In the genomic region with DNA sequence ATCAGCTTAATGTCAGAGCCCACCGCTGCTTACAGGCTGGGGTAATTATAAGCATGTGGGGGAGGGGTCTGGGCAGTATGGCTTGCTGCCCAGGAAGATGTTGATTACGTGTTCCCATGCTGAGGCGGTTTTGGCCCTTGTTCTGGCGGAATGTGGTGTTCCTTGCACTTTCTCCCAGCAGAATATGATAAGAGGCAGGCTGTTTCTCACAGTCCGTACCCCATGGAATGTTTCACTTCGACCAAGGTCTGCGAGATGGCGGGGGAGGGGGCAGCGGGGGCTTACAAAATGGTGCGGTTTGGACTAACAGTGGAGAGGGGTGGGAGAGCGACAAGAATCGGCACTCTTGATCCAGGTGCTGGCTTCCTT, we compare ENCODE assay signal across 12 cellular contexts. TPM values are rescaled to one million over a fixed set of nuclear protein-coding genes. Genes with fewer than 3 reads are reported as not detected.
A peak's percentile ranks its signal among the peaks of the same experiment; 100 is the strongest.
DNase-seq lines count a peak whose midpoint lies in the region; ATAC-seq and TF ChIP-seq lines count a peak whose summit lies in the region.
"Had no signal": no experiment of that assay in that cellular context is flagged by ENCODE, and none has a peak within 500 bp of the region (broad histone marks: within the 10 kb centered on the region; RNA-seq: fewer than 3 reads in every experiment).

No MANE protein-coding gene starts in this region.

- no peak for TF ChIP-seq EP300 in esophagus muscularis mucosa (IDR thresholded peaks at IDR 0.05)

- H3K4me3 ChIP-seq in GM23338 (peak overlapping the region; percentile 44), left ventricle myocardium inferior (no peak overlapping the region), retinal pigment epithelial cell (ENCODE audit: low read length) (peak overlapping the region; percentile 35), MG63 (no peak overlapping the region), esophagus muscularis mucosa (no peak overlapping the region), Caco-2 (ENCODE audit: low read depth, low read length) (no peak overlapping the region)

- H3K9me3 ChIP-seq in T-helper 17 cell (ENCODE audit: control insufficient read depth, low read length, poor library complexity, severe bottlenecking) (no peaks in the 10 kb centered on the region), left ventricle myocardium inferior (replicated peaks) (no peaks in the 10 kb centered on the region), MG63 (no peaks in the 10 kb centered on the region), esophagus muscularis mucosa (peaks cover 0 to 3% (median 0%) of the 10 kb centered on the region in 4 donors), Caco-2 (no peaks in the 10 kb centered on the region)

- intact Hi-C loops in left ventricle myocardium inferior (cut with micrococcal nuclease) = no loop called here
- intact Hi-C loops in esophagus muscularis mucosa (cut with DNase I) = no loop called here
- intact Hi-C loops in Caco-2 (cut with micrococcal nuclease; ENCODE audit: unreplicated experiment) = no loop called here

- no peaks in the 10 kb centered on the region for H3K9me2 ChIP-seq in GM23338 (ENCODE audit: insufficient read depth)

- H3F3A ChIP-seq in GM23338 (replicated peaks; ENCODE audit: low read depth) = no peaks in the 10 kb centered on the region

- CTCF ChIA-PET in Caco-2 (lab: Charles Lee) = interaction anchor here (0.6 to 1.1 kb wide), 4 partner anchors 19 to 161 kb away, joined by 3 to 8 read pairs (median 4); no protein-coding TSS in a partner anchor

- no peak for TF ChIP-seq POLR2A in esophagus muscularis mucosa (IDR thresholded peaks at IDR 0.05; ENCODE audit: low read depth)

- H3K36me3 ChIP-seq in GM23338 (ENCODE audit: insufficient read depth) (no peaks in the 10 kb centered on the region), left ventricle myocardium inferior (no peaks in the 10 kb centered on the region), MG63 (no peaks in the 10 kb centered on the region), esophagus muscularis mucosa (no peaks in the 10 kb centered on the region), Caco-2 (ENCODE audit: control insufficient read depth, insufficient read depth, low read length) (no peaks in the 10 kb centered on the region)

- H3K4me3 Mint-ChIP-seq in GM23338 (peak overlapping the region; percentile 68), T-helper 17 cell (no peak overlapping the region), Caco-2 (ENCODE audit: unreplicated experiment) (no peak overlapping the region)

- TF ChIP-seq CTCF in GM23338 (conservative IDR thresholded peaks at IDR 0.05; ENCODE audit: low read depth in 2 of 2) = no peak
- no peak for TF ChIP-seq CTCF in left ventricle myocardium inferior (IDR thresholded peaks at IDR 0.05; ENCODE audit: borderline replicate concordance)
- no peak for TF ChIP-seq CTCF in retinal pigment epithelial cell (conservative IDR thresholded peaks at IDR 0.05; ENCODE audit: low read depth, low read length)
- no peak for TF ChIP-seq CTCF in esophagus muscularis mucosa (IDR thresholded peaks at IDR 0.05)
- no peak for TF ChIP-seq CTCF in Caco-2 (IDR thresholded peaks at IDR 0.05; ENCODE audit: insufficient read depth in 1 of 2, low read depth in 1 of 2, low read length in 1 of 2, severe bottlenecking in 1 of 2, unreplicated experiment in 1 of 2)

- peaks cover 8% of the 10 kb centered on the region; the same call in 2 of the 3 replicates for H3K9me3 Mint-ChIP-seq in GM23338
- no peaks in the 10 kb centered on the region for H3K9me3 Mint-ChIP-seq in Caco-2 (ENCODE audit: unreplicated experiment)

- H3K4me1 ChIP-seq in GM23338 (ENCODE audit: insufficient read depth) (peaks cover 19% of the 10 kb centered on the region), left ventricle myocardium inferior (peaks cover 17% of the 10 kb centered on the region), esophagus muscularis mucosa (peaks cover 0 to 5% (median 2%) of the 10 kb centered on the region in 4 donors), Caco-2 (no peaks in the 10 kb centered on the region)

- DNase-seq in GM23338 (ENCODE audit: low spot score) (peak; percentile 72), T-helper 17 cell (no peak), left ventricle myocardium inferior (peak; percentile 45), retinal pigment epithelial cell (ENCODE audit: low read depth) (peak; percentile 51), MG63 (no peak), esophagus muscularis mucosa (ENCODE audit: extremely low spot score) (no peak), Caco-2 (no peak)
- no peak for DNase-seq in activated naive CD4-positive, alpha-beta T cell (lab: John Stamatoyannopoulos, UW)
- DNase-seq: stimulated activated CD4-positive, alpha-beta T cell treated with anti-CD3 and anti-CD28 coated beads, Interleukin-1b, Interleukin-23, amount 100 ng/mL, for 48 hours had no signal

- H3K27ac Mint-ChIP-seq in GM23338 (peak overlapping the region; percentile 95), T-helper 17 cell (peak overlapping the region; percentile 41), Caco-2 (ENCODE audit: unreplicated experiment) (no peak overlapping the region)

- H2AFZ ChIP-seq in GM23338 = peak overlapping the region; percentile 12; the same call in 1 of the 2 replicates

- H3K79me2 ChIP-seq in GM23338 (replicated peaks; ENCODE audit: insufficient read depth) = no peaks in the 10 kb centered on the region

- 23% methylated on average over 5 of the region's 12 CpGs for WGBS in esophagus muscularis mucosa

- peak overlapping the region; percentile 75 for H3K4me2 ChIP-seq in GM23338

- H3K36me3 Mint-ChIP-seq in GM23338 (ENCODE audit: low read depth) = no peaks in the 10 kb centered on the region; the same call in 2 of the 3 replicates
- H3K36me3 Mint-ChIP-seq in T-helper 17 cell (ENCODE audit: low read depth) = no peaks in the 10 kb centered on the region
- H3K36me3 Mint-ChIP-seq in Caco-2 (ENCODE audit: insufficient read depth, unreplicated experiment) = no peaks in the 10 kb centered on the region

- H3K27me3 Mint-ChIP-seq in GM23338 (ENCODE audit: insufficient read depth, low read depth, poor library complexity) (peaks cover 91% of the 10 kb centered on the region), T-helper 17 cell (peaks cover 5% of the 10 kb centered on the region), Caco-2 (ENCODE audit: insufficient read depth, unreplicated experiment) (peaks cover 9% of the 10 kb centered on the region)

- peaks cover 93% of the 10 kb centered on the region for H3K27me3 ChIP-seq in GM23338 (ENCODE audit: insufficient read depth)
- H3K27me3 ChIP-seq in left ventricle myocardium inferior (ENCODE audit: low read depth) = peaks cover 5% of the 10 kb centered on the region
- H3K27me3 ChIP-seq in MG63 = peaks cover 10% of the 10 kb centered on the region; the same call in 1 of the 2 replicates
- peaks cover 0 to 8% (median 0%) of the 10 kb centered on the region in 4 donors for H3K27me3 ChIP-seq in esophagus muscularis mucosa
- no peaks in the 10 kb centered on the region for H3K27me3 ChIP-seq in Caco-2 (replicated peaks; ENCODE audit: control insufficient read depth, insufficient read depth, low read length)

- POLR2A ChIA-PET in Caco-2 (lab: Charles Lee) = interaction anchor here (1.5 kb wide), 1 partner anchor 9 kb away, joined by 4 read pairs; no protein-coding TSS in a partner anchor

- no peak overlapping the region for H3K27ac ChIP-seq in GM23338 (ENCODE audit: low read depth)
- peak overlapping the region; percentile 48 for H3K27ac ChIP-seq in left ventricle myocardium inferior (replicated peaks)
- no peak overlapping the region for H3K27ac ChIP-seq in esophagus muscularis mucosa (replicated peaks in 1 of 4)

- H4K20me1 ChIP-seq in GM23338 (replicated peaks; ENCODE audit: insufficient read depth) = peaks cover 4% of the 10 kb centered on the region; the same call in 1 of the 2 replicates

- H3K4me1 Mint-ChIP-seq in GM23338 (peaks cover 26% of the 10 kb centered on the region), T-helper 17 cell (peaks cover 4% of the 10 kb centered on the region), Caco-2 (ENCODE audit: low read depth, unreplicated experiment) (peaks cover 13% of the 10 kb centered on the region)

- ATAC-seq in GM23338 (peak; percentile 26), T-helper 17 cell (no peak)

- BruUV-seq in Caco-2 (replicated peaks; lab: Mats Ljungman, UMichigan) = no TSS peak

TF ChIP-seq in GM23338, 12 proteins besides CTCF, POLR2A, EP300 and RAD21:
- TF ChIP-seq CREB1 (CRISPR knock-in tag; IDR thresholded peaks at IDR 0.05; ENCODE audit: low read depth) = 0 out of 2 replicates have a peak, but pooled peaks have one; percentile 18
- no peak for TF ChIP-seq STAT1 (IDR thresholded peaks at IDR 0.05; ENCODE audit: unreplicated experiment)
TF ChIP-seq in GM23338: peak in this region for 1.

RNA-seq across cellular contexts. Expression of a gene that starts 9.8 kb away (rescaled TPM):
- 1.1 and 1.2 TPM in 2 replicates for total RNA-seq in GM23338 (2014; rRNA removed; shearing (Covaris generic))
- 0.08 and 0.12 TPM in 2 replicates for polyA plus RNA-seq in GM23338 (2016; fragmentation: Nextera tagmentation; extraction: Ambion mirVana)
- total RNA-seq in T-helper 17 cell (10 to 100 TPM; 23.4 to 30.3 TPM), left ventricle myocardium inferior (0.88 TPM), esophagus muscularis mucosa (under 1 TPM in 2 of 4 donors, not detected in 2; 0.13 to 0.33 TPM), Caco-2 (2022) (0.07 and 0.14 TPM in 2 replicates)
- not detected in 2 replicates for total RNA-seq in MG63 (2014; rRNA removed; shearing (Covaris generic); ENCODE audit: low replicate concordance)
- total RNA-seq: dermis microvascular lymphatic vessel endothelial cell, lung microvascular endothelial cell had no signal

RNA-seq across cellular contexts. Expression of a gene that starts 29.2 kb away (rescaled TPM):
- not detected in 2 replicates for total RNA-seq in GM23338 (2014; rRNA removed; shearing (Covaris generic))
- polyA plus RNA-seq in GM23338 (2016; fragmentation: Nextera tagmentation; extraction: Ambion mirVana) = not detected in 2 replicates
- total RNA-seq in T-helper 17 cell (under 1 TPM; 0.31 to 0.70 TPM), left ventricle myocardium inferior (26.8 TPM), esophagus muscularis mucosa (under 1 TPM in 1 of 4 donors, not detected in 3; 0.26 TPM), Caco-2 (2022) (not detected in 2 replicates)
- total RNA-seq in MG63 (2014; rRNA removed; shearing (Covaris generic); ENCODE audit: low replicate concordance) = not detected in 2 replicates
- total RNA-seq: activated CD8-positive, alpha-beta memory T cell treated with anti-CD3 and anti-CD28 coated beads for 36 hours; dermis microvascular lymphatic vessel endothelial cell; lung microvascular endothelial cell had no signal

RNA-seq across cellular contexts. Expression of a gene that starts 37.6 kb away (rescaled TPM):
- 24.3 and 27.8 TPM in 2 replicates for total RNA-seq in GM23338 (2014; rRNA removed; shearing (Covaris generic))
- polyA plus RNA-seq in GM23338 (2016; fragmentation: Nextera tagmentation; extraction: Ambion mirVana) = 50.3 and 51.9 TPM in 2 replicates
- 10 to 100 TPM; 44.8 to 57.5 TPM for total RNA-seq in T-helper 17 cell
- 29.4 TPM for total RNA-seq in left ventricle myocardium inferior
- total RNA-seq in MG63 (2014; rRNA removed; shearing (Covaris generic); ENCODE audit: low replicate concordance) = 80.7 and 112 TPM in 2 replicates
- total RNA-seq in esophagus muscularis mucosa = 10 to 100 TPM; 30.3 to 42.0 (median 37.9) TPM
- total RNA-seq in Caco-2 (2022) = 39.2 and 41.7 TPM in 2 replicates

Comparison
In these comparisons a context has a peak if more than half of its experiments do, and no peak if none do; other contexts are left out.
1. DNase-seq: peak in GM23338 (single experiment), left ventricle myocardium inferior (single experiment) and retinal pigment epithelial cell (single experiment); none in T-helper 17 cell (0 of 3), MG63 (single experiment), esophagus muscularis mucosa (single experiment), activated naive CD4-positive, alpha-beta T cell (0 of 4) and Caco-2 (0 of 2).
2. H3K4me3 ChIP-seq: peak in GM23338 (single experiment) and retinal pigment epithelial cell (single experiment); none in left ventricle myocardium inferior (single experiment), MG63 (single experiment), esophagus muscularis mucosa (0 of 4) and Caco-2 (single experiment).
3. RNA of a gene that starts 9.8 kb away (total RNA-seq): 23.4 to 30.3 TPM in T-helper 17 cell; 1.1 to 1.2 TPM in GM23338, 0.88 TPM in left ventricle myocardium inferior (single experiment), 0.07 to 0.14 TPM in Caco-2, 0.13 to 0.33 TPM in esophagus muscularis mucosa and not detected in MG63; every median in the first group is over 10 times any median in the second.
4. RNA of a gene that starts 29.2 kb away (total RNA-seq): 26.8 TPM in left ventricle myocardium inferior (single experiment); 0.31 to 0.70 TPM in T-helper 17 cell, 0.26 TPM in esophagus muscularis mucosa, not detected in GM23338, not detected in MG63 and not detected in Caco-2; every median in the first group is over 10 times any median in the second.